In genomic region chr5:157345067-157345466, GRCh38 we compare ENCODE assay signal across 21 cellular contexts.
DNase-seq lines count a peak whose midpoint lies in the region; ATAC-seq and TF ChIP-seq lines count a peak whose summit lies in the region.
"Had no signal": no experiment of that assay in that cellular context is flagged by ENCODE, and none has a peak within 500 bp of the region (broad histone marks: within the 10 kb centered on the region; RNA-seq: fewer than 3 reads in every experiment).

No MANE protein-coding gene starts in this region.

- H3K4me1 ChIP-seq in cardiac muscle cell (ENCODE audit: low read depth) (peaks cover 5% of the 10 kb centered on the region), thyroid gland (peaks cover 24 to 39% of the 10 kb centered on the region in 2 donors)
- H3K4me1 ChIP-seq: esophagus squamous epithelium had no signal

- peak; percentile 30 for ATAC-seq in activated T-helper 17 cell treated with anti-CD3 and anti-CD28 coated beads, Interleukin-2, amount 50 U/mL, for 72 hours (replicated peaks)
- ATAC-seq in GM21737 (IDR thresholded peaks at IDR 0.05; ENCODE audit: unreplicated experiment) = no peak
- ATAC-seq: mucosa of descending colon had no signal

- no peak for TF ChIP-seq POLR2A in thyroid gland (IDR thresholded peaks at IDR 0.05)

- peak overlapping the region; percentile 1 for H3K27ac ChIP-seq in cardiac muscle cell
- peak overlapping the region in 2 of 3 donors; percentile 79 to 87 for H3K27ac ChIP-seq in thyroid gland
- H3K27ac ChIP-seq: esophagus squamous epithelium, SK-N-MC had no signal

- 86 to 88% methylated on average over 7 of the region's 7 CpGs for WGBS in thyroid gland, 2 donors

- in situ Hi-C loops in ACHN (cut with HindIII; ENCODE audit: low pct_ligation_motif_present, low pct_unique_long_range_greater_than_20kb, low sequenced_read_pairs) = no loop called here

- no peaks in the 10 kb centered on the region for H3K27me3 Mint-ChIP-seq in activated T-helper 17 cell treated with anti-CD3 and anti-CD28 coated beads, Interleukin-2, amount 50 U/mL, for 72 hours
- H3K27me3 Mint-ChIP-seq in immature natural killer cell (ENCODE audit: low read depth in 3 of 3) = peaks cover 0 to 2% (median 0%) of the 10 kb centered on the region in 3 donors

- peaks cover 48% of the 10 kb centered on the region for H3K4me1 Mint-ChIP-seq in activated T-helper 17 cell treated with anti-CD3 and anti-CD28 coated beads, Interleukin-2, amount 50 U/mL, for 72 hours
- H3K4me1 Mint-ChIP-seq in immature natural killer cell = peaks cover 8 to 10% of the 10 kb centered on the region in 2 donors

- peaks cover 99% of the 10 kb centered on the region for H3K36me3 Mint-ChIP-seq in activated T-helper 17 cell treated with anti-CD3 and anti-CD28 coated beads, Interleukin-2, amount 50 U/mL, for 72 hours (ENCODE audit: low read depth)
- peaks cover 13 to 61% (median 18%) of the 10 kb centered on the region in 3 donors for H3K36me3 Mint-ChIP-seq in immature natural killer cell

- H3K9me3 Mint-ChIP-seq in activated T-helper 17 cell treated with anti-CD3 and anti-CD28 coated beads, Interleukin-2, amount 50 U/mL, for 72 hours = no peaks in the 10 kb centered on the region
- H3K9me3 Mint-ChIP-seq in immature natural killer cell = no peaks in the 10 kb centered on the region
- H3K9me3 Mint-ChIP-seq: endodermal cell had no signal

- H3K27me3 ChIP-seq in cardiac muscle cell = no peaks in the 10 kb centered on the region
- no peaks in the 10 kb centered on the region for H3K27me3 ChIP-seq in thyroid gland
- H3K27me3 ChIP-seq: esophagus squamous epithelium, gastrocnemius medialis, tibial nerve had no signal

- H3K9me3 ChIP-seq in cardiac muscle cell (ENCODE audit: low read depth) (no peaks in the 10 kb centered on the region), thyroid gland (no peaks in the 10 kb centered on the region)
- H3K9me3 ChIP-seq: esophagus squamous epithelium, gastrocnemius medialis, mucosa of descending colon, tibial nerve had no signal

- no peak for DNase-seq in cardiac muscle cell (ENCODE audit: low read depth in 1 of 2, low spot score in 1 of 2)
- DNase-seq in cardiac septum (ENCODE audit: low spot score) = no peak
- no peak for DNase-seq in immature natural killer cell
- DNase-seq in thyroid gland = no peak
- DNase-seq in ACHN = no peak
- DNase-seq: activated gamma-delta T cell treated with Interleukin-2 at 50 U/mL for 16 hours; DND-41; endodermal cell; esophagus squamous epithelium; gastrocnemius medialis; Kasumi-1; mucosa of descending colon; NCI-H1694 treated with DMSO at 0.1 percent for 48 hours; NCI-H69; RPMI8226; small intestine; stimulated activated naive CD4-positive, alpha-beta T cell had no signal

- H3K4me3 Mint-ChIP-seq in activated T-helper 17 cell treated with anti-CD3 and anti-CD28 coated beads, Interleukin-2, amount 50 U/mL, for 72 hours = peak overlapping the region; percentile 82
- no peak overlapping the region for H3K4me3 Mint-ChIP-seq in immature natural killer cell
- H3K4me3 Mint-ChIP-seq: endodermal cell had no signal

- H3K4me3 ChIP-seq in cardiac muscle cell (no peak overlapping the region), thyroid gland (replicated peaks in 1 of 3) (no peak overlapping the region)
- H3K4me3 ChIP-seq: esophagus squamous epithelium, gastrocnemius medialis, mucosa of descending colon, SK-N-MC, tibial nerve had no signal

- intact Hi-C loops in cardiac septum (cut with DNase I) (no loop called here), thyroid gland (cut with DNase I) (no loop called here)

- H3K27ac Mint-ChIP-seq in activated T-helper 17 cell treated with anti-CD3 and anti-CD28 coated beads, Interleukin-2, amount 50 U/mL, for 72 hours = peak overlapping the region; percentile 98
- H3K27ac Mint-ChIP-seq in immature natural killer cell = peak overlapping the region in 4 of 6 donors; percentile 30 to 93 (median 62)
- H3K27ac Mint-ChIP-seq: endodermal cell had no signal

- H3K36me3 ChIP-seq in cardiac muscle cell = peaks cover 20% of the 10 kb centered on the region
- no peaks in the 10 kb centered on the region for H3K36me3 ChIP-seq in thyroid gland
- H3K36me3 ChIP-seq: esophagus squamous epithelium, gastrocnemius medialis had no signal

- TF ChIP-seq CTCF in cardiac muscle cell (IDR thresholded peaks at IDR 0.05; ENCODE audit: low read depth, low read length) (no peak), thyroid gland (IDR thresholded peaks at IDR 0.05) (no peak)
